Comparison of ENCODE assay signal across 1 cellular context in genomic region chr6:52286798-52287432, GRCh38.
TF ChIP-seq lines count a peak whose summit lies in the region.

No MANE protein-coding gene starts in this region.

TF ChIP-seq in SK-N-SH, 30 proteins besides CTCF, POLR2A, EP300 and RAD21 (continued from another document):
- TF ChIP-seq IRF3 (IDR thresholded peaks at IDR 0.05; ENCODE audit: low read depth, low read length) (no peak), ZBTB33 (IDR thresholded peaks at IDR 0.05; ENCODE audit: borderline replicate concordance, low read depth) (no peak), YY1 (IDR thresholded peaks at IDR 0.05; ENCODE audit: low read depth) (peak; percentile 57; the same call in 1 of the 2 replicates), CHD2 (IDR thresholded peaks at IDR 0.05; ENCODE audit: low read length, partially characterized antibody) (no peak), POLR2AphosphoS5 (IDR thresholded peaks at IDR 0.05; ENCODE audit: low read depth, low read length) (no peak), MXI1 (IDR thresholded peaks at IDR 0.05; ENCODE audit: low read depth, low read length) (no peak), RCOR1 (IDR thresholded peaks at IDR 0.05; ENCODE audit: low read length) (0 out of 2 replicates have a peak, but pooled peaks have one; percentile 31), TCF12 (IDR thresholded peaks at IDR 0.05) (peak; percentile 31; the same call in 1 of the 2 replicates)
